In genomic region chr10:104327745-104328635, GRCh38 we compare ENCODE assay signal across 8 cellular contexts. TPM values are rescaled to one million over a fixed set of nuclear protein-coding genes. Genes with fewer than 3 reads are reported as not detected.
DNase-seq lines count a peak whose midpoint lies in the region; ATAC-seq and TF ChIP-seq lines count a peak whose summit lies in the region.

No MANE protein-coding gene starts in this region.

- peak overlapping the region; percentile 39 for H3K4me3 ChIP-seq in WI38 (ENCODE audit: low read depth, low read length)
- no peak overlapping the region for H3K4me3 ChIP-seq in SJCRH30

- no peaks in the 10 kb centered on the region for H3K4me1 ChIP-seq in SJCRH30

- TF ChIP-seq CTCF in WI38 (IDR thresholded peaks at IDR 0.05; ENCODE audit: low read depth, low read length): peak; percentile 23; the same call in 1 of the 2 replicates

- no peak for ATAC-seq in HG02763 (IDR thresholded peaks at IDR 0.05; ENCODE audit: unreplicated experiment)
- no peak for ATAC-seq in GM21423 (IDR thresholded peaks at IDR 0.05; ENCODE audit: unreplicated experiment)

- no peak overlapping the region for H3K27ac ChIP-seq in SJCRH30

- peak; percentile 55 for DNase-seq in NCI-H748 (lab: John Stamatoyannopoulos, UW; ENCODE audit: unreplicated experiment)
- DNase-seq in NCI-H748 treated with DMSO at 0.1 percent for 48 hours (lab: John Stamatoyannopoulos, UW): no peak
- DNase-seq in fibroblast of peridontal ligament (ENCODE audit: extremely low read depth): peak; percentile 75
- DNase-seq in non-pigmented ciliary epithelial cell (ENCODE audit: low read depth): peak; percentile 63
- no peak for DNase-seq in SJCRH30

- H3K27me3 ChIP-seq in SJCRH30: no peaks in the 10 kb centered on the region

- no peaks in the 10 kb centered on the region for H3K36me3 ChIP-seq in SJCRH30

- no peaks in the 10 kb centered on the region for H3K9me3 ChIP-seq in SJCRH30 (replicated peaks)

RNA-seq across cellular contexts. Expression of gene ITPRIP, which starts 10.3 kb away (rescaled TPM):
- total RNA-seq in SJCRH30 (2014; rRNA removed; shearing (Covaris generic)): 4.9 and 5.3 TPM in 2 replicates

RNA-seq across cellular contexts. Expression of gene CFAP58, which starts 25.6 kb away (rescaled TPM):
- 0.08 TPM in 1 of 2 replicates, not detected in the other for total RNA-seq in SJCRH30 (2014; rRNA removed; shearing (Covaris generic))

RNA-seq across cellular contexts. Expression of gene GSTO2, which starts 59.0 kb away (rescaled TPM):
- total RNA-seq in SJCRH30 (2014; rRNA removed; shearing (Covaris generic)): 0.08 TPM in 1 of 2 replicates, not detected in the other

Comparison
In these comparisons a context has a peak if more than half of its experiments do, and no peak if none do; other contexts are left out.
1. DNase-seq: peak in NCI-H748 (single experiment), fibroblast of peridontal ligament (single experiment) and non-pigmented ciliary epithelial cell (single experiment); none in NCI-H748 treated with DMSO at 0.1 percent for 48 hours (single experiment) and SJCRH30 (0 of 2).